ENCODE assay signal across 1 cellular context in the genomic region with DNA sequence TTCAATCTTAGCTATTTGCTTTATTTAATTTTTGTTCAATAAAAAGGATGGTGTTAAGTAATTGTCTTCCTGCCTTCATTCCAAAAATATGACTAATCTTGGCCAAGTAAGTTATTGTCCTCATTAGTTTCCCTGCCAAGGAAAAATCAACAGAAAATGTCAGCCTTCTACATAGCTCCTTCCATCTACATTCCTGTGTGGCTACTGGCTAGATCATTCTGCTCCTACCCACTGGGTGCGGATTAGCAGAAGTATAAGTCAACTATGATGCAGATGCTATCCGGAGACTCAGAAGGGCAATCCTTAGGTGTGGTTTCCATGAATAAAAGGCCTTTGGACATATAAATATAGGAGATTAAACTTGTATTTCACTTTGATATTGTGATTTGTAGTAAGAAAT.
TF ChIP-seq lines count a peak whose summit lies in the region.

No MANE protein-coding gene starts in this region.

TF ChIP-seq in A549, 52 proteins besides CTCF, POLR2A, EP300 and RAD21 (continued from another document):
- TF ChIP-seq FOXS1 (CRISPR knock-in tag; IDR thresholded peaks at IDR 0.05) (no peak), CHD2 (IDR thresholded peaks at IDR 0.05; ENCODE audit: low read length, partially characterized antibody) (no peak), TP53 (CRISPR knock-in tag; IDR thresholded peaks at IDR 0.05) (no peak), RFX5 (IDR thresholded peaks at IDR 0.05) (no peak), NR3C1 (IDR thresholded peaks at IDR 0.05) (no peak), HOXB5 (CRISPR knock-in tag; IDR thresholded peaks at IDR 0.05) (no peak), ZFP36 (IDR thresholded peaks at IDR 0.05; ENCODE audit: borderline replicate concordance, partially characterized antibody) (no peak)
- TF ChIP-seq, protein P1, sequence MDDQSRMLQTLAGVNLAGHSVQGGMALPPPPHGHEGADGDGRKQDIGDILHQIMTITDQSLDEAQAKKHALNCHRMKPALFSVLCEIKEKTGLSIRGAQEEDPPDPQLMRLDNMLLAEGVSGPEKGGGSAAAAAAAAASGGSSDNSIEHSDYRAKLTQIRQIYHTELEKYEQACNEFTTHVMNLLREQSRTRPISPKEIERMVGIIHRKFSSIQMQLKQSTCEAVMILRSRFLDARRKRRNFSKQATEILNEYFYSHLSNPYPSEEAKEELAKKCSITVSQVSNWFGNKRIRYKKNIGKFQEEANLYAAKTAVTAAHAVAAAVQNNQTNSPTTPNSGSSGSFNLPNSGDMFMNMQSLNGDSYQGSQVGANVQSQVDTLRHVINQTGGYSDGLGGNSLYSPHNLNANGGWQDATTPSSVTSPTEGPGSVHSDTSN (IDR thresholded peaks at IDR 0.05), result no peak
